9 cellular contexts compared by ENCODE assay signal in the genomic region with DNA sequence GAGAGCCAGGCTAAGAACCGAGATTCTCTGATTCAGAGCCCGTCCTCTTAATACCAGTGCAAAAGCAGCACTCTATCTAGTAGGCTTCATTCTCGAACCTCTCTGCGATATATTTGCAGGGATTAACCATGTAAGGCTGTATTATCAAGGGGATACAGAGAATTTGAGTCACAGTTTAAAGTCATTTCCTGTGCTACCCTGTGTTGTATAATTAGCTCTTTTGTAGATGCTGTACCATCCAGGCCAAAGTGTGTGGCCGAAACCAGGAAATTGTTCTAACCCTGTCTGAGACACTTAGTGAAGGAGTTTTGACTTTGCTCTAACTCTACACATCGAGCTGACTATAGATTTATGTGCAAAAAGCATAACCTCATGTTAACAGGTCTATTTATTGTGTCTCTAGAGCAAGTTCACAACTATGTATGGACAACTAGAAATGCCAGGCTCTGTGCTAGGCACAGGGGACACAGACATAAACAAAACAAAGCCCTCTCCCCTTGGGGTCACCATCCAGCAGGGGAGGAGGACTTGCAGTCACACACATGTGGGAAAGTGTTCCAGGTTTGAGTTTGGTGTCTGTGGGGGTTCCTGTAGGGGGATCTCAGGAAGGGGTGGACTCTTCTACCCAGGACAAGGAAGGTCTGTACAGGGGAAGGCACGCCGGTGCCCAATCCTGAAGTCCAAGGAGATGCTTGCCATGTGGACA.
DNase-seq lines count a peak whose midpoint lies in the region; FAIRE-seq and TF ChIP-seq lines count a peak whose summit lies in the region.
"Had no signal": no experiment of that assay in that cellular context is flagged by ENCODE, and none has a peak within 500 bp of the region (broad histone marks: within the 10 kb centered on the region; RNA-seq: fewer than 3 reads in every experiment).

No MANE protein-coding gene starts in this region.

- H4K20me1 ChIP-seq in OCI-LY3 (ENCODE audit: insufficient read depth, low read length) = peaks cover 24% of the 10 kb centered on the region

- H3K27me3 ChIP-seq in OCI-LY3 (ENCODE audit: low read depth, low read length) = no peaks in the 10 kb centered on the region
- H3K27me3 ChIP-seq in MG63 = no peaks in the 10 kb centered on the region

- H2AFZ ChIP-seq in OCI-LY3 (ENCODE audit: low read depth, low read length) = no peak overlapping the region

- 0 out of 2 replicates have a peak overlapping the region, but pooled peaks have one; percentile 18 for H3K4me3 ChIP-seq in OCI-LY3 (ENCODE audit: low read length)
- H3K4me3 ChIP-seq in MG63 = no peak overlapping the region

- H3K36me3 Mint-ChIP-seq in endothelial cell (ENCODE audit: low read depth, unreplicated experiment) = peaks cover 26% of the 10 kb centered on the region

- H3K4me1 ChIP-seq in OCI-LY3 (ENCODE audit: low read length) = peaks cover 38% of the 10 kb centered on the region

- no peak for TF ChIP-seq POLR2A in H54 (IDR thresholded peaks at IDR 0.05; ENCODE audit: low read depth, low read length)

- H3K9ac ChIP-seq in OCI-LY3 (ENCODE audit: low read length) = no peak overlapping the region

- peak overlapping the region; percentile 47 for H3K4me3 Mint-ChIP-seq in endothelial cell (ENCODE audit: unreplicated experiment)

- H3K79me2 ChIP-seq in OCI-LY3 (ENCODE audit: low read length) = no peaks in the 10 kb centered on the region

- H3K27ac ChIP-seq in OCI-LY3 (ENCODE audit: low read length) = no peak overlapping the region

- H3K4me2 ChIP-seq in OCI-LY3 (ENCODE audit: low read length) = peak overlapping the region; percentile 54

- peaks cover 68% of the 10 kb centered on the region for H3K4me1 Mint-ChIP-seq in endothelial cell (ENCODE audit: unreplicated experiment)

- no peak for TF ChIP-seq CTCF in GM13976 (IDR thresholded peaks at IDR 0.05; ENCODE audit: borderline replicate concordance, control extremely low read depth, extremely low read depth, insufficient read depth, missing control alignments)
- TF ChIP-seq CTCF in OCI-LY3 (IDR thresholded peaks at IDR 0.05; ENCODE audit: low read depth, low read length) = no peak
- TF ChIP-seq CTCF in endothelial cell (IDR thresholded peaks at IDR 0.05; ENCODE audit: unreplicated experiment) = no peak

- H3K36me3 ChIP-seq in OCI-LY3 (replicated peaks; ENCODE audit: low read depth, low read length) = peaks cover 3% of the 10 kb centered on the region
- peaks cover 17% of the 10 kb centered on the region for H3K36me3 ChIP-seq in MG63

- peak overlapping the region; percentile 98 for H3K27ac Mint-ChIP-seq in endothelial cell (ENCODE audit: unreplicated experiment)

- H3K27me3 Mint-ChIP-seq in endothelial cell (ENCODE audit: unreplicated experiment) = peaks cover 7% of the 10 kb centered on the region
- H3K27me3 Mint-ChIP-seq: IgD-negative memory B cell had no signal

- H3K9me3 ChIP-seq in OCI-LY3 (ENCODE audit: insufficient read depth, low read length) (no peaks in the 10 kb centered on the region), MG63 (no peaks in the 10 kb centered on the region)

- in situ Hi-C loops in GM13976 (cut with MboI; ENCODE audit: low sequenced_read_pairs, unreplicated experiment) = no loop called here

- peak; percentile 6 for FAIRE-seq in H54 (lab: Jason Lieb, UNC)

- H3K9me3 Mint-ChIP-seq in endothelial cell (ENCODE audit: unreplicated experiment) = no peaks in the 10 kb centered on the region

- DNase-seq in GM13976 (ENCODE audit: low spot score) (peak; percentile 26), H54 (ENCODE audit: insufficient read length, low spot score) (no peak), endothelial cell (ENCODE audit: low spot score) (no peak), occipital lobe (lab: John Stamatoyannopoulos, UW) (no peak), NCI-H2081 (lab: John Stamatoyannopoulos, UW) (no peak), MG63 (no peak)
- DNase-seq in stimulated activated CD4-positive, alpha-beta T cell treated with anti-CD3 and anti-CD28 coated beads, Interleukin-4, amount 100 ng/mL, for 1 hour = peak; percentile 29

Comparison
In these comparisons a context has a peak if more than half of its experiments do, and no peak if none do; other contexts are left out.
1. DNase-seq: peak in GM13976 (single experiment) and stimulated activated CD4-positive, alpha-beta T cell treated with anti-CD3 and anti-CD28 coated beads, Interleukin-4, amount 100 ng/mL, for 1 hour (single experiment); none in H54 (single experiment), endothelial cell (single experiment), occipital lobe (single experiment), NCI-H2081 (0 of 2) and MG63 (single experiment).